ENCODE assay signal across 12 cellular contexts in genomic region chr4:22483551-22483981, GRCh38. TPM values are rescaled to one million over a fixed set of nuclear protein-coding genes. Genes with fewer than 3 reads are reported as not detected.
A peak's percentile ranks its signal among the peaks of the same experiment; 100 is the strongest.
DNase-seq lines count a peak whose midpoint lies in the region; ATAC-seq and TF ChIP-seq lines count a peak whose summit lies in the region.
"Had no signal": no experiment of that assay in that cellular context is flagged by ENCODE, and none has a peak within 500 bp of the region (broad histone marks: within the 10 kb centered on the region; RNA-seq: fewer than 3 reads in every experiment).

No MANE protein-coding gene starts in this region.

- peak; percentile 33 to 88 for DNase-seq in NOMO-1 (lab: John Stamatoyannopoulos, UW; ENCODE audit: unreplicated experiment in 2 of 2)
- peak; percentile 78 for DNase-seq in choroid plexus epithelial cell (ENCODE audit: low read depth)
- no peak for DNase-seq in omental fat pad (ENCODE audit: low spot score)
- DNase-seq in NCI-H2171 (lab: John Stamatoyannopoulos, UW), result no peak
- DNase-seq in AG20443 (ENCODE audit: low spot score), result no peak
- DNase-seq: nephron progenitor cell, transverse colon had no signal

- ATAC-seq in GM19395 (IDR thresholded peaks at IDR 0.05; ENCODE audit: unreplicated experiment), result peak; percentile 65
- ATAC-seq in omental fat pad (ENCODE audit: low FRiP score), result peak; percentile 52
- no peak for ATAC-seq in GM21786 (IDR thresholded peaks at IDR 0.05; ENCODE audit: unreplicated experiment)
- no peak for ATAC-seq in HG03175 (IDR thresholded peaks at IDR 0.05; ENCODE audit: unreplicated experiment)
- ATAC-seq: activated CD4-positive, CD25-positive, alpha-beta regulatory T cell treated with anti-CD3 and anti-CD28 coated beads, Interleukin-2, amount 50 U/mL, for 24 hours; HCT116 had no signal

- TF ChIP-seq CTCF in choroid plexus epithelial cell (conservative IDR thresholded peaks at IDR 0.05; ENCODE audit: low read depth, low read length) (no peak), omental fat pad (IDR thresholded peaks at IDR 0.05) (no peak)

- H3K4me3 ChIP-seq in choroid plexus epithelial cell (ENCODE audit: low read depth, low read length), result no peak overlapping the region
- H3K4me3 ChIP-seq: transverse colon had no signal

RNA-seq across cellular contexts. Expression of gene ADGRA3, which starts 32.3 kb away (rescaled TPM):
- total RNA-seq in omental fat pad, result 10 to 100 TPM; 13.7 to 48.3 (median 28.9) TPM

Comparison
In these comparisons a context has a peak if more than half of its experiments do, and no peak if none do; other contexts are left out.
1. ATAC-seq: peak in GM19395 (single experiment) and omental fat pad (single experiment); none in GM21786 (single experiment) and HG03175 (single experiment).
2. DNase-seq: peak in NOMO-1 (2 of 2) and choroid plexus epithelial cell (single experiment); none in omental fat pad (single experiment), NCI-H2171 (single experiment) and AG20443 (single experiment).